ENCODE assay signal across 9 cellular contexts in the genomic region with DNA sequence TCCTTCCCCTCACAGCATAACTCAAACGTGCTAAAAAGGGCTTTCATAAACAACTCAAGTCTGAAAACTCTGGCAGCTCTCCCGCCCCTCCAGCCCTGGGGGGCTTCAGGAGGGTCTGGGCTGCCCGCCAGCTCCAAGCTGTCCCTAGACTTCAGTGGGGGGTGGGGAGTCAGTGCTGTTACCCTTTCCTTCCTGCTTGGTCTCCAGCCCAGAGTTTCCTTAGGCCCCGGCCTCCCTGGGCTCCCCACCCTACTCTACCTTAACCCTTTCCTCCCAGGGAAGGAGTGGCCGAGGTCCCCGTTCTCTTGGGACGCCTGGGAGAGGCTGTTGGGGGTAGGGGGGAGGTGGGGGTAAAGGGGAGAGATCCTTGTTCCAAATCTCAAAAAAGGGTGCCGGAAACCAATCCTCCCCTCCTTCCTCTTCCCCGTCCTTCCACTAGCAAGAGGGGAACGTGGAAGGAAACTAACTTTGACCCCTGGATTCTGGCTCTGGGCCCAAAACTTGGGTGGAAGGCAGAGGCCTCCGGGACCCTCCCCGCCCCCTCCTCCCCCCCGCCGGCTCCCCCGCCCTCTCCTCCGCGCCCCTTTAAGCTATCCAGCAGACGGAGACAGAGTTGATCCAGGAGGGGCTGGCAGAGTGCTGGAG. TPM values are rescaled to one million over a fixed set of nuclear protein-coding genes. Genes with fewer than 3 reads are reported as not detected.
DNase-seq lines count a peak whose midpoint lies in the region; ATAC-seq and TF ChIP-seq lines count a peak whose summit lies in the region.
"Had no signal": no experiment of that assay in that cellular context is flagged by ENCODE, and none has a peak within 500 bp of the region (broad histone marks: within the 10 kb centered on the region; RNA-seq: fewer than 3 reads in every experiment).

No MANE protein-coding gene starts in this region.

- H3K9me2 ChIP-seq in SK-N-SH, result no peaks in the 10 kb centered on the region

- peaks cover 0 to 7% (median 0%) of the 10 kb centered on the region in 11 experiments; a peak in 3 of 22 replicates for H4K20me1 ChIP-seq in BLaER1 treated with 17β-estradiol and CSF1 and Interleukin-3, amounts not matched to agents 10 nM and 100 nM
- no peaks in the 10 kb centered on the region for H4K20me1 ChIP-seq in SK-N-SH (ENCODE audit: insufficient read depth)

- TF ChIP-seq EP300 in SK-N-SH (IDR thresholded peaks at IDR 0.05; ENCODE audit: borderline replicate concordance in 1 of 2, low read depth in 1 of 2, low read length in 1 of 2) (no peak), ovary (IDR thresholded peaks at IDR 0.05) (no peak)

- H2AFZ ChIP-seq in SK-N-SH (ENCODE audit: low read depth), result 0 out of 2 replicates have a peak overlapping the region, but pooled peaks have one; percentile 35

- peaks cover 14% of the 10 kb centered on the region for H3F3A ChIP-seq in SK-N-SH (replicated peaks; ENCODE audit: insufficient read depth)

- TF ChIP-seq RAD21 in SK-N-SH (IDR thresholded peaks at IDR 0.05; ENCODE audit: low read length), result no peak

- H3K9me3 ChIP-seq in BLaER1 treated with 17β-estradiol and CSF1 and Interleukin-3, amounts not matched to agents 10 nM and 100 nM (replicated peaks in 1 of 11), result no peaks in the 10 kb centered on the region
- no peaks in the 10 kb centered on the region for H3K9me3 ChIP-seq in SK-N-SH
- H3K9me3 ChIP-seq in ovary, result no peaks in the 10 kb centered on the region

- H3K36me3 ChIP-seq in BLaER1 treated with 17β-estradiol and CSF1 and Interleukin-3, amounts not matched to agents 10 nM and 100 nM, result peaks cover 0 to 10% (median 0%) of the 10 kb centered on the region in 11 experiments; a peak in 3 of 22 replicates
- no peaks in the 10 kb centered on the region for H3K36me3 ChIP-seq in SK-N-SH (replicated peaks in 1 of 2; ENCODE audit: control insufficient read depth in 1 of 2, insufficient read depth in 2 of 2, low read length in 1 of 2)
- H3K36me3 ChIP-seq in ovary, result no peaks in the 10 kb centered on the region

- TF ChIP-seq POLR2A in ovary (IDR thresholded peaks at IDR 0.05), result no peak

- peak overlapping the region in 10 of 11 experiments; percentile 25 to 71 (median 63); a peak in 16 of 22 replicates for H3K27ac ChIP-seq in BLaER1 treated with 17β-estradiol and CSF1 and Interleukin-3, amounts not matched to agents 10 nM and 100 nM
- H3K27ac ChIP-seq in SK-N-SH (ENCODE audit: low read depth in 2 of 2, low read length in 1 of 2) (peak overlapping the region in 1 of 2 experiments; percentile 72; a peak in 1 of 4 replicates), ovary (peak overlapping the region; percentile 31 to 77)

- peak overlapping the region; percentile 92 to 99 (median 96) for H3K4me2 ChIP-seq in BLaER1 treated with 17β-estradiol and CSF1 and Interleukin-3, amounts not matched to agents 10 nM and 100 nM
- peak overlapping the region; percentile 86; the same call in 1 of the 2 replicates for H3K4me2 ChIP-seq in SK-N-SH

- TF ChIP-seq CTCF in SK-N-SH (IDR thresholded peaks at IDR 0.05) (no peak), foreskin fibroblast (IDR thresholded peaks at IDR 0.05; ENCODE audit: low read depth, low read length) (no peak), ovary (IDR thresholded peaks at IDR 0.05) (no peak)

- ATAC-seq in GM21515 (IDR thresholded peaks at IDR 0.05; ENCODE audit: unreplicated experiment), result no peak

- CTCF ChIA-PET in SK-N-SH (lab: Yijun Ruan, JAX), result interaction anchor here (0.6 to 5.6 kb wide), 9 partner anchors 14 to 65 kb away, joined by 3 to 35 read pairs (median 4); no protein-coding TSS in a partner anchor

- peak overlapping the region; percentile 49 to 78 (median 68) for H3K4me3 ChIP-seq in BLaER1 treated with 17β-estradiol and CSF1 and Interleukin-3, amounts not matched to agents 10 nM and 100 nM
- H3K4me3 ChIP-seq in SK-N-SH (ENCODE audit: low read depth in 2 of 2, low read length in 1 of 2), result peak overlapping the region; percentile 66 to 73
- H3K4me3 ChIP-seq in foreskin fibroblast (ENCODE audit: low read depth in 1 of 2, low read length in 2 of 2), result peak overlapping the region; percentile 56 to 78
- H3K4me3 ChIP-seq in ovary, result peak overlapping the region; percentile 77

- DNase-seq in SK-N-SH, result peak; percentile 73
- no peak for DNase-seq in foreskin fibroblast
- peak; percentile 68 to 82 (median 70) for DNase-seq in ovary
- no peak for DNase-seq in NCI-H345 (lab: John Stamatoyannopoulos, UW)
- no peak for DNase-seq in activated gamma-delta T cell (lab: John Stamatoyannopoulos, UW)
- no peak for DNase-seq in CD1c-positive myeloid dendritic cell (ENCODE audit: extremely low spot score)
- DNase-seq: NK-92 treated with Interleukin-12 subunit alpha and Interleukin-12 subunit beta, amount 100 ng/mL, for 24 hours had no signal

- peaks cover 55 to 76% (median 69%) of the 10 kb centered on the region in 10 experiments for H3K4me1 ChIP-seq in BLaER1 treated with 17β-estradiol and CSF1 and Interleukin-3, amounts not matched to agents 10 nM and 100 nM
- peaks cover 0 to 32% of the 10 kb centered on the region in 2 experiments; a peak in 1 of 4 replicates for H3K4me1 ChIP-seq in SK-N-SH (ENCODE audit: control insufficient read depth in 1 of 2, insufficient read depth in 2 of 2, low read depth in 1 of 2, low read length in 1 of 2)
- H3K4me1 ChIP-seq in ovary (ENCODE audit: insufficient read depth), result peaks cover 17% of the 10 kb centered on the region

- WGBS in SK-N-SH (ENCODE audit: low lambda C conversion rate), result 36% methylated on average over 15 of the region's 18 CpGs
- 1 to 5% (median 2%) methylated on average over 11 to 18 of the region's 18 CpGs for WGBS in ovary, 3 donors

- H3K9ac ChIP-seq in BLaER1 treated with 17β-estradiol and CSF1 and Interleukin-3, amounts not matched to agents 10 nM and 100 nM, result peak overlapping the region; percentile 67 to 80 (median 74); a peak in 19 of 22 replicates
- H3K9ac ChIP-seq in SK-N-SH, result peak overlapping the region; percentile 45; the same call in 1 of the 2 replicates

- H3K79me2 ChIP-seq in SK-N-SH (ENCODE audit: insufficient read depth), result no peaks in the 10 kb centered on the region

- POLR2A ChIA-PET in SK-N-SH (lab: Yijun Ruan, JAX), result interaction anchor here (0.6 to 1.2 kb wide), 5 partner anchors 30 to 121 kb away, joined by 3 to 7 read pairs (median 3); partner anchors contain the start of gene KHNYN

- H3K27me3 ChIP-seq in BLaER1 treated with 17β-estradiol and CSF1 and Interleukin-3, amounts not matched to agents 10 nM and 100 nM, result no peaks in the 10 kb centered on the region
- no peaks in the 10 kb centered on the region for H3K27me3 ChIP-seq in SK-N-SH (ENCODE audit: insufficient read depth)
- no peaks in the 10 kb centered on the region for H3K27me3 ChIP-seq in ovary

- intact Hi-C loops in ovary (cut with DNase I), result no loop called here

TF ChIP-seq in SK-N-SH, 30 proteins besides CTCF, POLR2A, EP300 and RAD21 (continues in another document):
- TF ChIP-seq TCF12 (IDR thresholded peaks at IDR 0.05), result no peak
- TF ChIP-seq POLR2AphosphoS5 (IDR thresholded peaks at IDR 0.05; ENCODE audit: low read depth, low read length), result no peak
- TF ChIP-seq, protein P1, sequence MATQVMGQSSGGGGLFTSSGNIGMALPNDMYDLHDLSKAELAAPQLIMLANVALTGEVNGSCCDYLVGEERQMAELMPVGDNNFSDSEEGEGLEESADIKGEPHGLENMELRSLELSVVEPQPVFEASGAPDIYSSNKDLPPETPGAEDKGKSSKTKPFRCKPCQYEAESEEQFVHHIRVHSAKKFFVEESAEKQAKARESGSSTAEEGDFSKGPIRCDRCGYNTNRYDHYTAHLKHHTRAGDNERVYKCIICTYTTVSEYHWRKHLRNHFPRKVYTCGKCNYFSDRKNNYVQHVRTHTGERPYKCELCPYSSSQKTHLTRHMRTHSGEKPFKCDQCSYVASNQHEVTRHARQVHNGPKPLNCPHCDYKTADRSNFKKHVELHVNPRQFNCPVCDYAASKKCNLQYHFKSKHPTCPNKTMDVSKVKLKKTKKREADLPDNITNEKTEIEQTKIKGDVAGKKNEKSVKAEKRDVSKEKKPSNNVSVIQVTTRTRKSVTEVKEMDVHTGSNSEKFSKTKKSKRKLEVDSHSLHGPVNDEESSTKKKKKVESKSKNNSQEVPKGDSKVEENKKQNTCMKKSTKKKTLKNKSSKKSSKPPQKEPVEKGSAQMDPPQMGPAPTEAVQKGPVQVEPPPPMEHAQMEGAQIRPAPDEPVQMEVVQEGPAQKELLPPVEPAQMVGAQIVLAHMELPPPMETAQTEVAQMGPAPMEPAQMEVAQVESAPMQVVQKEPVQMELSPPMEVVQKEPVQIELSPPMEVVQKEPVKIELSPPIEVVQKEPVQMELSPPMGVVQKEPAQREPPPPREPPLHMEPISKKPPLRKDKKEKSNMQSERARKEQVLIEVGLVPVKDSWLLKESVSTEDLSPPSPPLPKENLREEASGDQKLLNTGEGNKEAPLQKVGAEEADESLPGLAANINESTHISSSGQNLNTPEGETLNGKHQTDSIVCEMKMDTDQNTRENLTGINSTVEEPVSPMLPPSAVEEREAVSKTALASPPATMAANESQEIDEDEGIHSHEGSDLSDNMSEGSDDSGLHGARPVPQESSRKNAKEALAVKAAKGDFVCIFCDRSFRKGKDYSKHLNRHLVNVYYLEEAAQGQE (IDR thresholded peaks at IDR 0.05; ENCODE audit: low read depth, low read length), result no peak
- no peak for TF ChIP-seq NFIC (IDR thresholded peaks at IDR 0.05; ENCODE audit: borderline replicate concordance)

RNA-seq across cellular contexts. Expression of gene NYNRIN, which starts 0.4 kb away (rescaled TPM):
- polyA plus RNA-seq in SK-N-SH (2012; rRNA removed) (4.7 and 4.8 TPM in 2 replicates), ovary (10 to 100 TPM; 22.0 to 26.2 TPM)
- polyA plus RNA-seq in SK-N-SH (2012; cell fraction: cytosol; rRNA removed), result 1.7 and 2.7 TPM in 2 replicates
- polyA plus RNA-seq in SK-N-SH (2012; cell fraction: nucleus; rRNA removed), result 6.6 and 8.6 TPM in 2 replicates
- 10 to 100 TPM; 22.5 to 76.0 (median 63.6) TPM for total RNA-seq in ovary

RNA-seq across cellular contexts. Expression of gene NFATC4, which starts 30.4 kb away (rescaled TPM):
- polyA plus RNA-seq in SK-N-SH (2012; rRNA removed) (24.9 and 25.3 TPM in 2 replicates), ovary (100 to 1,000 TPM in 1 of 2 donors, 10 to 100 TPM in 1; 25.9 to 157 TPM)
- 4.8 and 5.9 TPM in 2 replicates for polyA plus RNA-seq in SK-N-SH (2012; cell fraction: cytosol; rRNA removed)
- 152 and 250 TPM in 2 replicates for polyA plus RNA-seq in SK-N-SH (2012; cell fraction: nucleus; rRNA removed)
- total RNA-seq in ovary, result 100 to 1,000 TPM in 5 of 7 donors, 10 to 100 TPM in 2; 74.1 to 288 (median 186) TPM

RNA-seq across cellular contexts. Expression of gene CBLN3, which starts 31.0 kb away (rescaled TPM):
- 1.8 TPM in 2 replicates for polyA plus RNA-seq in SK-N-SH (2012; rRNA removed)
- 0.92 and 0.93 TPM in 2 replicates for polyA plus RNA-seq in SK-N-SH (2012; cell fraction: cytosol; rRNA removed)
- polyA plus RNA-seq in SK-N-SH (2012; cell fraction: nucleus; rRNA removed), result 12.6 and 14.2 TPM in 2 replicates
- total RNA-seq in ovary, result 10 to 100 TPM in 1 of 7 donors, 1 to 10 TPM in 6; 2.0 to 10.5 (median 4.7) TPM
- 1 to 10 TPM; 5.8 to 7.5 TPM for polyA plus RNA-seq in ovary

RNA-seq across cellular contexts. Expression of gene KHNYN, which starts 31.3 kb away (rescaled TPM):
- 18.3 and 21.8 TPM in 2 replicates for polyA plus RNA-seq in SK-N-SH (2012; rRNA removed)
- 9.9 and 13.6 TPM in 2 replicates for polyA plus RNA-seq in SK-N-SH (2012; cell fraction: cytosol; rRNA removed)
- 43.9 and 56.3 TPM in 2 replicates for polyA plus RNA-seq in SK-N-SH (2012; cell fraction: nucleus; rRNA removed)
- total RNA-seq in ovary, result 10 to 100 TPM; 41.1 to 84.8 (median 67.8) TPM
- 10 to 100 TPM; 35.1 to 44.4 TPM for polyA plus RNA-seq in ovary

RNA-seq across cellular contexts. Expression of gene SDR39U1, which starts 44.2 kb away (rescaled TPM):
- 81.8 and 88.4 TPM in 2 replicates for polyA plus RNA-seq in SK-N-SH (2012; rRNA removed)
- 41.3 and 52.9 TPM in 2 replicates for polyA plus RNA-seq in SK-N-SH (2012; cell fraction: cytosol; rRNA removed)
- polyA plus RNA-seq in SK-N-SH (2012; cell fraction: nucleus; rRNA removed), result 292 and 320 TPM in 2 replicates
- 10 to 100 TPM; 46.2 to 68.8 (median 62.4) TPM for total RNA-seq in ovary
- polyA plus RNA-seq in ovary, result 10 to 100 TPM; 33.4 to 65.7 TPM

Comparison
In these comparisons a context has a peak if more than half of its experiments do, and no peak if none do; other contexts are left out.
1. DNase-seq: peak in SK-N-SH (single experiment) and ovary (5 of 5); none in foreskin fibroblast (0 of 2), NCI-H345 (single experiment), activated gamma-delta T cell (single experiment) and CD1c-positive myeloid dendritic cell (single experiment).
2. Peak in every context shown above with its lines, with median percentiles within 50 percentile points of each other: H3K4me3 ChIP-seq.